ENCODE assay signal across 8 cellular contexts in the genomic region with DNA sequence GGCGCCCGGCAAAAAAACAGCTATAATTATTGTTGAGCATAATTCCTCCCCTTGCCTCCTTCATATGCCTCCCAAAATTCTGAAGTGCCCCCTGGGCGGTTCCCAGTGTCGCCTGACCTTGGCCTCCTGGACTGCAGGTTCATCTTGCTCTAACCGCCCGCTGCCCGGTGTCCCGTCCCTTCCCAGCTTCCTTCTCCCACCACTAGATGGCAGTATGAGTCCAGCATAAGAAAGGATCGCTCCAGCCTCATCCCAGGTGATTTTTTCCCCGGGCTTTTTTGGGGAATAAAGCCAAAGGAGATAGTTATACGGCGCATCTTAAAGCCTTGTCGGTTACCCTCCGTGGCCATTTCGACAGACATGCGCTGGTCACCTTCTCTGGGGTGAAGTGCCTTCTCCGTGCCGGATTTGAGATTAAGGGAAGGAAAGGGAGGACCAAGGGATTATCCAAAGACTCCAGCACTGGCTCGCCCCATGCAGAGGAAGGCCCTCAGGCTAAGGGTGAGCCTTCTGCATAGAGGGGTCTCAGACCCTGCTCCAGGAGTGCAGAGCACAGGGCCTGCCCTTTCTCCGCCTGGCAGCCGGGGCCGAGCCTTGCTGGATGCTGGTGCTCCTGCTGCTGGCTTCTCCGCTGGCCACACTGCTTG. TPM values are rescaled to one million over a fixed set of nuclear protein-coding genes. Genes with fewer than 3 reads are reported as not detected.
A peak's percentile ranks its signal among the peaks of the same experiment; 100 is the strongest.
DNase-seq lines count a peak whose midpoint lies in the region; ATAC-seq and TF ChIP-seq lines count a peak whose summit lies in the region.

No MANE protein-coding gene starts in this region.

- H3K4me1 ChIP-seq in DND-41 (ENCODE audit: insufficient read depth, low read length) (no peaks in the 10 kb centered on the region), PC-9 (replicated peaks; ENCODE audit: insufficient read depth) (no peaks in the 10 kb centered on the region), tibial nerve (peaks cover 0 to 17% (median 2%) of the 10 kb centered on the region in 4 donors)

- peak; percentile 99 for TF ChIP-seq RAD21 in Ishikawa (IDR thresholded peaks at IDR 0.05; ENCODE audit: low read depth)

- TF ChIP-seq POLR2A in tibial nerve (IDR thresholded peaks at IDR 0.05) = no peak

- ATAC-seq in DND-41 (ENCODE audit: insufficient read depth, low read depth) = peak; percentile 92
- ATAC-seq in HG02588 (IDR thresholded peaks at IDR 0.05; ENCODE audit: unreplicated experiment) = no peak

- no peaks in the 10 kb centered on the region for H3K27me3 ChIP-seq in DND-41 (ENCODE audit: insufficient read depth, low read length, poor library complexity)
- H3K27me3 ChIP-seq in PC-9 (ENCODE audit: insufficient read depth, low read depth) = no peaks in the 10 kb centered on the region
- H3K27me3 ChIP-seq in tibial nerve = no peaks in the 10 kb centered on the region

- H3K9ac ChIP-seq in DND-41 (ENCODE audit: low read depth, low read length) = no peak overlapping the region

- H3K79me2 ChIP-seq in DND-41 (ENCODE audit: insufficient read depth, low read length) = no peaks in the 10 kb centered on the region
- no peaks in the 10 kb centered on the region for H3K79me2 ChIP-seq in PC-9 (ENCODE audit: low read depth)

- H3K9me3 Mint-ChIP-seq in nephron = no peaks in the 10 kb centered on the region

- H3K9me2 ChIP-seq in PC-9 (ENCODE audit: insufficient read depth) = no peaks in the 10 kb centered on the region

- peak; percentile 90 for TF ChIP-seq CTCF in DND-41 (IDR thresholded peaks at IDR 0.05; ENCODE audit: borderline replicate concordance, extremely low read depth, low read length, poor library complexity, severe bottlenecking)
- peak; percentile 99 for TF ChIP-seq CTCF in PC-9 (conservative IDR thresholded peaks at IDR 0.05)
- peak; percentile 91 for TF ChIP-seq CTCF in fibroblast of pulmonary artery (IDR thresholded peaks at IDR 0.05; ENCODE audit: low read length, missing control alignments)
- TF ChIP-seq CTCF in nephron (IDR thresholded peaks at IDR 0.05; ENCODE audit: unreplicated experiment in 3 of 3) = peak; percentile 91
- TF ChIP-seq CTCF in tibial nerve (IDR thresholded peaks at IDR 0.05) = peak; percentile 84 to 94 (median 91)

- no peak overlapping the region for H3K4me3 Mint-ChIP-seq in nephron

- WGBS in tibial nerve, 2 donors = 16 to 19% methylated on average over 21 to 23 of the region's 23 CpGs

- H2AFZ ChIP-seq in DND-41 (ENCODE audit: low read depth, low read length) (no peak overlapping the region), PC-9 (no peak overlapping the region)

- H4K20me1 ChIP-seq in DND-41 (ENCODE audit: insufficient read depth, low read length) (peaks cover 4% of the 10 kb centered on the region; the same call in 1 of the 2 replicates), PC-9 (ENCODE audit: insufficient read depth) (peaks cover 42% of the 10 kb centered on the region)

- H3K27ac Mint-ChIP-seq in nephron = no peak overlapping the region

- intact Hi-C loops in PC-9 (cut with micrococcal nuclease; ENCODE audit: unreplicated experiment) = loop anchor here (1.0 to 10.0 kb wide), 11 partner anchors 124 to 1731 kb away; partner anchors contain the start of gene ETV5

- POLR2A ChIA-PET in PC-9 (lab: Charles Lee; ENCODE audit: unreplicated experiment) = interaction anchor here (0.7 to 1.0 kb wide), 2 partner anchors 23 to 438 kb away, joined by 3 to 11 read pairs; no protein-coding TSS in a partner anchor

- H3K4me2 ChIP-seq in DND-41 (ENCODE audit: insufficient read depth, low read length) (no peak overlapping the region), PC-9 (no peak overlapping the region)

- BruUV-seq in PC-9 (replicated peaks; lab: Mats Ljungman, UMichigan) = TSS peak; percentile 6

- H3K4me1 Mint-ChIP-seq in nephron = peaks cover 7% of the 10 kb centered on the region

- TF ChIP-seq EP300 in Ishikawa (IDR thresholded peaks at IDR 0.05; ENCODE audit: borderline replicate concordance) = no peak
- TF ChIP-seq EP300 in tibial nerve (IDR thresholded peaks at IDR 0.05) = no peak

- no peak overlapping the region for H3K4me3 ChIP-seq in DND-41 (ENCODE audit: low read depth in 1 of 2, low read length in 2 of 2)
- H3K4me3 ChIP-seq in PC-9 = no peak overlapping the region
- H3K4me3 ChIP-seq in fibroblast of pulmonary artery (replicated peaks; ENCODE audit: low read depth, low read length) = no peak overlapping the region
- H3K4me3 ChIP-seq in tibial nerve = no peak overlapping the region

- H3K27ac ChIP-seq in DND-41 (ENCODE audit: low read length) (no peak overlapping the region), PC-9 (no peak overlapping the region), tibial nerve (no peak overlapping the region)

- H3K36me3 Mint-ChIP-seq in nephron (ENCODE audit: low read depth) = no peaks in the 10 kb centered on the region

- DNase-seq in DND-41 = peak; percentile 51
- DNase-seq in PC-9 = peak; percentile 62 to 85
- peak; percentile 65 to 66 for DNase-seq in activated T-cell treated with anti-CD3 and anti-CD28 coated beads, Interleukin-2, amount 50 U/mL, for 48 hours
- DNase-seq in fibroblast of pulmonary artery (ENCODE audit: low read depth) = peak; percentile 74
- peak; percentile 73 to 94 for DNase-seq in tibial nerve (ENCODE audit: low spot score in 2 of 2)

- H3K9me3 ChIP-seq in DND-41 (ENCODE audit: insufficient read depth, low read length, severe bottlenecking) (no peaks in the 10 kb centered on the region), PC-9 (ENCODE audit: insufficient read depth, low read depth) (no peaks in the 10 kb centered on the region), tibial nerve (no peaks in the 10 kb centered on the region)

- no peaks in the 10 kb centered on the region for H3K36me3 ChIP-seq in DND-41 (ENCODE audit: insufficient read depth, low read length)
- H3K36me3 ChIP-seq in PC-9 (ENCODE audit: low read depth) = peaks cover 17% of the 10 kb centered on the region
- H3K36me3 ChIP-seq in tibial nerve = no peaks in the 10 kb centered on the region

- peaks cover 48% of the 10 kb centered on the region for H3F3A ChIP-seq in PC-9 (ENCODE audit: insufficient read depth, low read depth)

- CTCF ChIA-PET in PC-9 (lab: Charles Lee) = interaction anchor here (0.5 to 1.3 kb wide), 8 partner anchors 258 to 1459 kb away, joined by 3 to 19 read pairs (median 3); no protein-coding TSS in a partner anchor

- H3K27me3 Mint-ChIP-seq in nephron (ENCODE audit: low read depth) = peaks cover 47% of the 10 kb centered on the region

TF ChIP-seq in Ishikawa, 13 proteins besides CTCF, POLR2A, EP300 and RAD21:
- TF ChIP-seq CREB1 (IDR thresholded peaks at IDR 0.05; ENCODE audit: low read depth) (no peak), TCF12 (IDR thresholded peaks at IDR 0.05; ENCODE audit: low read depth) (no peak), NFIC (IDR thresholded peaks at IDR 0.05) (no peak)
- TF ChIP-seq, protein P1, sequence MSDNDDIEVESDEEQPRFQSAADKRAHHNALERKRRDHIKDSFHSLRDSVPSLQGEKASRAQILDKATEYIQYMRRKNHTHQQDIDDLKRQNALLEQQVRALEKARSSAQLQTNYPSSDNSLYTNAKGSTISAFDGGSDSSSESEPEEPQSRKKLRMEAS (IDR thresholded peaks at IDR 0.05) = no peak
TF ChIP-seq in Ishikawa: peak in this region for 0.

RNA-seq across cellular contexts. Expression of gene TRA2B, which starts 45.8 kb away (rescaled TPM):
- total RNA-seq in PC-9 (2021) (117 and 158 TPM in 2 replicates), tibial nerve (100 to 1,000 TPM; 134 to 216 (median 201) TPM)
